1 cellular context compared by ENCODE assay signal in the genomic region with DNA sequence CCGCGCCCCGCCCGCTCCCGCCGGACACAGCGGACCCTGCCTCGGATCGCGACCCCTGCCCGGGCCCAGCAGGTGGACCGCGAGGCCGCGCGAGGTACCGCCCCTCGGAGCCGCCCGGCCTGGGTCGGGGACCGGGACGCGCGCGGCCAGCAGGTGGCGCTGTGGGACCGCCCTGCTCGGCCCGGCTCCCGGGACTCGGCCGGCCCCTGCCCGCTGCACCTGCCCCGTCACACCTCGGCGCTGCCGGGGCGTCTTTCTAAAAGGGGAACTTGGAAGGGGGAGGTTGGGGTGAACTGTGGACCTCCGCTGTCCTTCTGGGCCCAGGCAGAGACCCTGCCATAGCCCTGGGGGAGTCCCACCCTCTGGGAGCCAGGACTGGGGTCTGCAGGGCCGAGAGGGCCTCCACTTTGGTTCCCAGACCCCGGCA.
TF ChIP-seq lines count a peak whose summit lies in the region.

No MANE protein-coding gene starts in this region.

TF ChIP-seq in GM23338, 12 proteins besides CTCF, POLR2A, EP300 and RAD21:
- TF ChIP-seq ZNF114 (CRISPR knock-in tag; IDR thresholded peaks at IDR 0.05) (no peak), STAT1 (IDR thresholded peaks at IDR 0.05; ENCODE audit: unreplicated experiment) (no peak), EZH2 (IDR thresholded peaks at IDR 0.05; ENCODE audit: low read depth, unreplicated experiment) (no peak), EZH2phosphoT487 (IDR thresholded peaks at IDR 0.05; ENCODE audit: unreplicated experiment) (no peak), POLR2AphosphoS5 (IDR thresholded peaks at IDR 0.05; ENCODE audit: low read depth) (no peak), ZNF331 (CRISPR knock-in tag; IDR thresholded peaks at IDR 0.05; ENCODE audit: low read depth) (no peak), JUNB (IDR thresholded peaks at IDR 0.05; ENCODE audit: unreplicated experiment) (no peak), NANOG (IDR thresholded peaks at IDR 0.05; ENCODE audit: borderline replicate concordance) (no peak), CREB1 (CRISPR knock-in tag; IDR thresholded peaks at IDR 0.05; ENCODE audit: low read depth) (no peak)
- TF ChIP-seq, protein P1, sequence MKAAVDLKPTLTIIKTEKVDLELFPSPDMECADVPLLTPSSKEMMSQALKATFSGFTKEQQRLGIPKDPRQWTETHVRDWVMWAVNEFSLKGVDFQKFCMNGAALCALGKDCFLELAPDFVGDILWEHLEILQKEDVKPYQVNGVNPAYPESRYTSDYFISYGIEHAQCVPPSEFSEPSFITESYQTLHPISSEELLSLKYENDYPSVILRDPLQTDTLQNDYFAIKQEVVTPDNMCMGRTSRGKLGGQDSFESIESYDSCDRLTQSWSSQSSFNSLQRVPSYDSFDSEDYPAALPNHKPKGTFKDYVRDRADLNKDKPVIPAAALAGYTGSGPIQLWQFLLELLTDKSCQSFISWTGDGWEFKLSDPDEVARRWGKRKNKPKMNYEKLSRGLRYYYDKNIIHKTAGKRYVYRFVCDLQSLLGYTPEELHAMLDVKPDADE (IDR thresholded peaks at IDR 0.05) = no peak
- TF ChIP-seq, protein P2, sequence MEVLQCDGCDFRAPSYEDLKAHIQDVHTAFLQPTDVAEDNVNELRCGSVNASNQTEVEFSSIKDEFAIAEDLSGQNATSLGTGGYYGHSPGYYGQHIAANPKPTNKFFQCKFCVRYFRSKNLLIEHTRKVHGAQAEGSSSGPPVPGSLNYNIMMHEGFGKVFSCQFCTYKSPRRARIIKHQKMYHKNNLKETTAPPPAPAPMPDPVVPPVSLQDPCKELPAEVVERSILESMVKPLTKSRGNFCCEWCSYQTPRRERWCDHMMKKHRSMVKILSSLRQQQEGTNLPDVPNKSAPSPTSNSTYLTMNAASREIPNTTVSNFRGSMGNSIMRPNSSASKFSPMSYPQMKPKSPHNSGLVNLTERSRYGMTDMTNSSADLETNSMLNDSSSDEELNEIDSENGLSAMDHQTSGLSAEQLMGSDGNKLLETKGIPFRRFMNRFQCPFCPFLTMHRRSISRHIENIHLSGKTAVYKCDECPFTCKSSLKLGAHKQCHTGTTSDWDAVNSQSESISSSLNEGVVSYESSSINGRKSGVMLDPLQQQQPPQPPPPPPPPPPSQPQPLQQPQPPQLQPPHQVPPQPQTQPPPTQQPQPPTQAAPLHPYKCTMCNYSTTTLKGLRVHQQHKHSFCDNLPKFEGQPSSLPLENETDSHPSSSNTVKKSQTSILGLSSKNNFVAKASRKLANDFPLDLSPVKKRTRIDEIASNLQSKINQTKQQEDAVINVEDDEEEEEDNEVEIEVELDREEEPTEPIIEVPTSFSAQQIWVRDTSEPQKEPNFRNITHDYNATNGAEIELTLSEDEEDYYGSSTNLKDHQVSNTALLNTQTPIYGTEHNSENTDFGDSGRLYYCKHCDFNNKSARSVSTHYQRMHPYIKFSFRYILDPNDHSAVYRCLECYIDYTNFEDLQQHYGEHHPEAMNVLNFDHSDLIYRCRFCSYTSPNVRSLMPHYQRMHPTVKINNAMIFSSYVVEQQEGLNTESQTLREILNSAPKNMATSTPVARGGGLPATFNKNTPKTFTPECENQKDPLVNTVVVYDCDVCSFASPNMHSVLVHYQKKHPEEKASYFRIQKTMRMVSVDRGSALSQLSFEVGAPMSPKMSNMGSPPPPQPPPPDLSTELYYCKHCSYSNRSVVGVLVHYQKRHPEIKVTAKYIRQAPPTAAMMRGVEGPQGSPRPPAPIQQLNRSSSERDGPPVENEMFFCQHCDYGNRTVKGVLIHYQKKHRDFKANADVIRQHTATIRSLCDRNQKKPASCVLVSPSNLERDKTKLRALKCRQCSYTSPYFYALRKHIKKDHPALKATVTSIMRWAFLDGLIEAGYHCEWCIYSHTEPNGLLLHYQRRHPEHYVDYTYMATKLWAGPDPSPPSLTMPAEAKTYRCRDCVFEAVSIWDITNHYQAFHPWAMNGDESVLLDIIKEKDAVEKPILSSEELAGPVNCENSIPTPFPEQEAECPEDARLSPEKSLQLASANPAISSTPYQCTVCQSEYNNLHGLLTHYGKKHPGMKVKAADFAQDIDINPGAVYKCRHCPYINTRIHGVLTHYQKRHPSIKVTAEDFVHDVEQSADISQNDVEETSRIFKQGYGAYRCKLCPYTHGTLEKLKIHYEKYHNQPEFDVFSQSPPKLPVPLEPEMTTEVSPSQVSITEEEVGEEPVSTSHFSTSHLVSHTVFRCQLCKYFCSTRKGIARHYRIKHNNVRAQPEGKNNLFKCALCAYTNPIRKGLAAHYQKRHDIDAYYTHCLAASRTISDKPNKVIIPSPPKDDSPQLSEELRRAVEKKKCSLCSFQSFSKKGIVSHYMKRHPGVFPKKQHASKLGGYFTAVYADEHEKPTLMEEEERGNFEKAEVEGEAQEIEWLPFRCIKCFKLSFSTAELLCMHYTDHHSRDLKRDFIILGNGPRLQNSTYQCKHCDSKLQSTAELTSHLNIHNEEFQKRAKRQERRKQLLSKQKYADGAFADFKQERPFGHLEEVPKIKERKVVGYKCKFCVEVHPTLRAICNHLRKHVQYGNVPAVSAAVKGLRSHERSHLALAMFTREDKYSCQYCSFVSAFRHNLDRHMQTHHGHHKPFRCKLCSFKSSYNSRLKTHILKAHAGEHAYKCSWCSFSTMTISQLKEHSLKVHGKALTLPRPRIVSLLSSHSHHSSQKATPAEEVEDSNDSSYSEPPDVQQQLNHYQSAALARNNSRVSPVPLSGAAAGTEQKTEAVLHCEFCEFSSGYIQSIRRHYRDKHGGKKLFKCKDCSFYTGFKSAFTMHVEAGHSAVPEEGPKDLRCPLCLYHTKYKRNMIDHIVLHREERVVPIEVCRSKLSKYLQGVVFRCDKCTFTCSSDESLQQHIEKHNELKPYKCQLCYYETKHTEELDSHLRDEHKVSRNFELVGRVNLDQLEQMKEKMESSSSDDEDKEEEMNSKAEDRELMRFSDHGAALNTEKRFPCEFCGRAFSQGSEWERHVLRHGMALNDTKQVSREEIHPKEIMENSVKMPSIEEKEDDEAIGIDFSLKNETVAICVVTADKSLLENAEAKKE (CRISPR knock-in tag; IDR thresholded peaks at IDR 0.05) = no peak
- TF ChIP-seq, protein P3, sequence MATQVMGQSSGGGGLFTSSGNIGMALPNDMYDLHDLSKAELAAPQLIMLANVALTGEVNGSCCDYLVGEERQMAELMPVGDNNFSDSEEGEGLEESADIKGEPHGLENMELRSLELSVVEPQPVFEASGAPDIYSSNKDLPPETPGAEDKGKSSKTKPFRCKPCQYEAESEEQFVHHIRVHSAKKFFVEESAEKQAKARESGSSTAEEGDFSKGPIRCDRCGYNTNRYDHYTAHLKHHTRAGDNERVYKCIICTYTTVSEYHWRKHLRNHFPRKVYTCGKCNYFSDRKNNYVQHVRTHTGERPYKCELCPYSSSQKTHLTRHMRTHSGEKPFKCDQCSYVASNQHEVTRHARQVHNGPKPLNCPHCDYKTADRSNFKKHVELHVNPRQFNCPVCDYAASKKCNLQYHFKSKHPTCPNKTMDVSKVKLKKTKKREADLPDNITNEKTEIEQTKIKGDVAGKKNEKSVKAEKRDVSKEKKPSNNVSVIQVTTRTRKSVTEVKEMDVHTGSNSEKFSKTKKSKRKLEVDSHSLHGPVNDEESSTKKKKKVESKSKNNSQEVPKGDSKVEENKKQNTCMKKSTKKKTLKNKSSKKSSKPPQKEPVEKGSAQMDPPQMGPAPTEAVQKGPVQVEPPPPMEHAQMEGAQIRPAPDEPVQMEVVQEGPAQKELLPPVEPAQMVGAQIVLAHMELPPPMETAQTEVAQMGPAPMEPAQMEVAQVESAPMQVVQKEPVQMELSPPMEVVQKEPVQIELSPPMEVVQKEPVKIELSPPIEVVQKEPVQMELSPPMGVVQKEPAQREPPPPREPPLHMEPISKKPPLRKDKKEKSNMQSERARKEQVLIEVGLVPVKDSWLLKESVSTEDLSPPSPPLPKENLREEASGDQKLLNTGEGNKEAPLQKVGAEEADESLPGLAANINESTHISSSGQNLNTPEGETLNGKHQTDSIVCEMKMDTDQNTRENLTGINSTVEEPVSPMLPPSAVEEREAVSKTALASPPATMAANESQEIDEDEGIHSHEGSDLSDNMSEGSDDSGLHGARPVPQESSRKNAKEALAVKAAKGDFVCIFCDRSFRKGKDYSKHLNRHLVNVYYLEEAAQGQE (IDR thresholded peaks at IDR 0.05; ENCODE audit: unreplicated experiment) = no peak
